10 cellular contexts compared by ENCODE assay signal in the genomic region with DNA sequence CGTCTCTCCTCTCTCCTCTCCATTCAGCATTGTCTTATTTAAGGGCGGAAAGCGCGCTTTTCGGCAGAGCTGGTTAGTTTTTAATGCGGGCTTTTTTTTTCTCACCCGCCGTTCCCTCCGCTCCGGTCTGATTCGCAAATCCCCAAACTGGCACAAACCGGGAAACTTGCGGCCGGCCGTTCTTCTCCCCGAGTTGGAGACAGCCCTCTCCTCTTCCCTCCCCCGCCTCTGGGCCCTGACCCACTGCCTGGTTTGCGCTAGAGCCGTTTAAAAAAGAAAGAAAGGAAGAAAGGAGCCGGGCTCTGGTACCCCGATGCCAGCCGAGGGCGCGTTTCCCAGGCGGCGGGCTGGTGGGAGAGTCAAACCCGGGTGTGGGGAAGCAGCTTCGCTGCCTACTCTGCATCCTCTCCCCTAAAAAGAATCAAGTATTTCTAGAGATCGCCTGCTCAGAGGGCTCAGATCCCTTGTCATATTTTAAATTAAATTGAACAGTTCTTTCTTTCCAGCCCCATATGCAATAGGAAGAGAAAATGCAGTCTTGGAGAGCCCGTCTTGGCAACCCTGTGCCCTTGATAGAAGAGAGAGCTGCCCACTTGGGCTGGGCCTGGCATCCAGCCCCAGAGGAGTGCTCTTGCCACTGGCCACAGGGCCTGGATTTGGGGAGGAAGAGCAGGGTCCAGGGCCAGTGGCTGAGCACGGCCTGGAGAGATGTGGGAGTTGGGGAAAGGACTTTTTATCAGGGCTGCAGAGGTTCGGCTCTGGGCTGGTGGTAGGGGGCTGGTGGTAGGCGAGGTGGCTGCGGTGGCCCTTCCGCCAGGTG. TPM values are rescaled to one million over a fixed set of nuclear protein-coding genes. Genes with fewer than 3 reads are reported as not detected.
DNase-seq lines count a peak whose midpoint lies in the region; ATAC-seq and TF ChIP-seq lines count a peak whose summit lies in the region.
"Had no signal": no experiment of that assay in that cellular context is flagged by ENCODE, and none has a peak within 500 bp of the region (broad histone marks: within the 10 kb centered on the region; RNA-seq: fewer than 3 reads in every experiment).

No MANE protein-coding gene starts in this region.

- peaks cover 72% of the 10 kb centered on the region for H3K27me3 Mint-ChIP-seq in activated CD4-positive, alpha-beta T cell treated with anti-CD3 and anti-CD28 coated beads, Interleukin-2, amount 10 ng/mL, durations not matched to agents 7 days and 5 days

- POLR2A ChIA-PET in activated CD4-positive, alpha-beta T cell treated with anti-CD3 and anti-CD28 coated beads, Interleukin-2, amount 10 ng/mL, durations not matched to agents 7 days and 5 days (lab: Charles Lee), result no interaction called here

- H3K9me3 ChIP-seq in left lung (no peaks in the 10 kb centered on the region), testis (no peaks in the 10 kb centered on the region)

- TF ChIP-seq CTCF in left lung (IDR thresholded peaks at IDR 0.05) (no peak), testis (IDR thresholded peaks at IDR 0.05) (no peak)

- H3K27ac ChIP-seq in left lung (peak overlapping the region; percentile 77 to 94), testis (peak overlapping the region; percentile 88 to 94)

- peaks cover 0 to 62% of the 10 kb centered on the region in 2 donors for H3K27me3 ChIP-seq in left lung
- no peaks in the 10 kb centered on the region for H3K27me3 ChIP-seq in testis

- peak overlapping the region; percentile 22 for H3K4me3 Mint-ChIP-seq in activated CD4-positive, alpha-beta T cell treated with anti-CD3 and anti-CD28 coated beads, Interleukin-2, amount 10 ng/mL, durations not matched to agents 7 days and 5 days

- no peak for DNase-seq in activated CD4-positive, alpha-beta T cell treated with anti-CD3 and anti-CD28 coated beads, Interleukin-2, amount 10 ng/mL, durations not matched to agents 7 days and 5 days
- DNase-seq in activated CD4-positive, alpha-beta T cell treated with anti-CD3 and anti-CD28 coated beads for 48 hours, result no peak
- DNase-seq in astrocyte of the hippocampus (ENCODE audit: low read depth, low spot score) (peak; percentile 72), left lung (peak in 1 of 2 donors; percentile 76), testis (no peak), dermis blood vessel endothelial cell (no peak)
- DNase-seq in effector CD4-positive, alpha-beta T cell, result no peak
- DNase-seq: NCI-H69 had no signal

- peak; percentile 34 for ATAC-seq in left lung
- no peak for ATAC-seq in GM21367 (IDR thresholded peaks at IDR 0.05; ENCODE audit: unreplicated experiment)

- H3K27ac Mint-ChIP-seq in activated CD4-positive, alpha-beta T cell treated with anti-CD3 and anti-CD28 coated beads, Interleukin-2, amount 10 ng/mL, durations not matched to agents 7 days and 5 days, result no peak overlapping the region

- intact Hi-C loops in left lung (cut with DNase I) (no loop called here), testis (cut with DNase I; ENCODE audit: low total_unique reads) (no loop called here)

- peaks cover 67 to 90% of the 10 kb centered on the region in 2 donors for H3K4me1 ChIP-seq in left lung
- H3K4me1 ChIP-seq in testis, result peaks cover 58% of the 10 kb centered on the region

- peak overlapping the region; percentile 4 to 24 for H3K4me3 ChIP-seq in left lung
- H3K4me3 ChIP-seq in testis, result peak overlapping the region; percentile 55 to 56

- peaks cover 3% of the 10 kb centered on the region for H3K36me3 Mint-ChIP-seq in activated CD4-positive, alpha-beta T cell treated with anti-CD3 and anti-CD28 coated beads, Interleukin-2, amount 10 ng/mL, durations not matched to agents 7 days and 5 days (ENCODE audit: low read depth)

- peaks cover 19% of the 10 kb centered on the region for H3K4me1 Mint-ChIP-seq in activated CD4-positive, alpha-beta T cell treated with anti-CD3 and anti-CD28 coated beads, Interleukin-2, amount 10 ng/mL, durations not matched to agents 7 days and 5 days

- H3K36me3 ChIP-seq in left lung (no peaks in the 10 kb centered on the region), testis (ENCODE audit: low read depth, missing control alignments) (no peaks in the 10 kb centered on the region)

- WGBS in testis, 2 donors, result 9 to 15% methylated on average over 35 of the region's 35 CpGs

- TF ChIP-seq POLR2A in testis (IDR thresholded peaks at IDR 0.05), result no peak

- CTCF ChIA-PET in activated CD4-positive, alpha-beta T cell treated with anti-CD3 and anti-CD28 coated beads, Interleukin-2, amount 10 ng/mL, durations not matched to agents 7 days and 5 days (lab: Charles Lee), result interaction anchor here (1.0 to 2.4 kb wide), 7 partner anchors 10 to 80 kb away, joined by 3 to 10 read pairs (median 4); no protein-coding TSS in a partner anchor

- H3K9me3 Mint-ChIP-seq in activated CD4-positive, alpha-beta T cell treated with anti-CD3 and anti-CD28 coated beads, Interleukin-2, amount 10 ng/mL, durations not matched to agents 7 days and 5 days, result no peaks in the 10 kb centered on the region

RNA-seq across cellular contexts. Expression of gene NFIX, which starts 19.0 kb away (rescaled TPM):
- total RNA-seq in activated CD4-positive, alpha-beta T cell treated with anti-CD3 and anti-CD28 coated beads, Interleukin-2, amount 10 ng/mL, durations not matched to agents 7 days and 5 days, result 1 to 10 TPM; 1.2 to 1.5 TPM
- total RNA-seq in left lung (100 to 1,000 TPM; 166 to 237 TPM), testis (10 to 100 TPM; 51.7 to 62.4 TPM), dermis blood vessel endothelial cell (12.6 and 23.7 TPM in 2 replicates)
- 47.4 TPM for polyA plus RNA-seq in testis (ENCODE audit: insufficient read depth, low read depth, low replicate concordance)

RNA-seq across cellular contexts. Expression of gene DAND5, which starts 44.9 kb away (rescaled TPM):
- under 1 TPM; 0.15 to 0.20 TPM for total RNA-seq in activated CD4-positive, alpha-beta T cell treated with anti-CD3 and anti-CD28 coated beads, Interleukin-2, amount 10 ng/mL, durations not matched to agents 7 days and 5 days
- under 1 TPM in 1 of 2 donors, not detected in 1; 0.13 TPM for total RNA-seq in left lung
- 1 to 10 TPM; 1.4 to 2.8 TPM for total RNA-seq in testis
- polyA plus RNA-seq in testis (ENCODE audit: insufficient read depth, low read depth, low replicate concordance), result 0.16 TPM
- 0.09 and 0.17 TPM in 2 replicates for total RNA-seq in dermis blood vessel endothelial cell
- total RNA-seq: bronchial epithelial cell had no signal

RNA-seq across cellular contexts. Expression of gene GADD45GIP1, which starts 57.3 kb away (rescaled TPM):
- 10 to 100 TPM; 14.9 to 16.5 TPM for total RNA-seq in activated CD4-positive, alpha-beta T cell treated with anti-CD3 and anti-CD28 coated beads, Interleukin-2, amount 10 ng/mL, durations not matched to agents 7 days and 5 days
- total RNA-seq in left lung (10 to 100 TPM; 14.7 to 20.5 TPM), testis (10 to 100 TPM; 32.2 to 39.8 TPM), dermis blood vessel endothelial cell (19.5 and 20.6 TPM in 2 replicates)
- 21.6 TPM for polyA plus RNA-seq in testis (ENCODE audit: insufficient read depth, low read depth, low replicate concordance)
